9 cellular contexts compared by ENCODE assay signal in the genomic region with DNA sequence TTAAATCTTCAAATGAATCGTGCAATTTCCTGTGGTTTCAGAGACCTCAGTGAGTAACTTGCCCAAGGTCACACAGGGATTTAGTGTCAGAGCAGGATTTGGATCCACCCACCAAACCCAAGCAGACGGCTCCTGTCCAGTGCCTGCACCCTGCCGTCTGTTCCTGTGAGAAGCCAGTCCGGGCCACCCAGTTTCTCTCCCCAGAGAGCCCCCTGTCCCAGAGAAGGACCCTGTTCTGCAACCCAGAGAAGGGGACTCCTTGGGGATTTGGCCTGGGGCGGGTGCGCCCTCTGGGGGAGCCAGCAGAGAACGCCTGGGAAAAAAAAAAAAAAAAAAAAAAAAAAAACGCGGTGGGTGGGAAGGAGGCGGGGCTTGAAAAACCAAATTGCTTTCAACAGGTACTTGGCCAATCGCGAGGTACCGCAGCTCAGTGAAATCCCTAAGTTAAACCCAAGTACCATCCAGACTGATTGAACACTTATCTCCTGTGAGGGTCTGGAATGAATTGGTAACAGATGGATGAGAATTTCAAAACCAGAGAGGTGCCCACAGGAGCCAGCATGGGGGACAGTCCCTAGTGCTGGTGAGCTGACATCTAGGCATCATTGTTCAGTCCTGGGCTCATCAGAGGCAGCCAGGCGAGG. TPM values are rescaled to one million over a fixed set of nuclear protein-coding genes. Genes with fewer than 3 reads are reported as not detected.
DNase-seq lines count a peak whose midpoint lies in the region; ATAC-seq and TF ChIP-seq lines count a peak whose summit lies in the region.
"Had no signal": no experiment of that assay in that cellular context is flagged by ENCODE, and none has a peak within 500 bp of the region (broad histone marks: within the 10 kb centered on the region; RNA-seq: fewer than 3 reads in every experiment).

No MANE protein-coding gene starts in this region.

- H3K27me3 ChIP-seq in GM23338 (ENCODE audit: insufficient read depth) = no peaks in the 10 kb centered on the region
- H3K27me3 ChIP-seq in gastroesophageal sphincter = no peaks in the 10 kb centered on the region

- DNase-seq in AML-193 (lab: John Stamatoyannopoulos, UW) (peak; percentile 14 to 29), GM23338 (ENCODE audit: low spot score) (peak; percentile 85), NOMO-1 treated with DMSO at 0.1 percent for 48 hours (lab: John Stamatoyannopoulos, UW; ENCODE audit: unreplicated experiment) (peak; percentile 65), posterior cingulate gyrus (peak in 7 of 10 donors; percentile 16 to 90 (median 35)), NCI-H345 treated with DMSO at 0.1 percent for 48 hours (lab: John Stamatoyannopoulos, UW; ENCODE audit: unreplicated experiment) (no peak)
- DNase-seq in activated T-cell treated with anti-CD3 and anti-CD28 coated beads, Interleukin-2, amount 50 U/mL, for 48 hours = peak; percentile 65 to 70

- no peaks in the 10 kb centered on the region for H3F3A ChIP-seq in GM23338 (replicated peaks; ENCODE audit: low read depth)

- ATAC-seq in GM23338 = peak; percentile 88
- peak; percentile 33 for ATAC-seq in gastroesophageal sphincter
- ATAC-seq in GM21515 (IDR thresholded peaks at IDR 0.05; ENCODE audit: unreplicated experiment) = no peak

- H4K20me1 ChIP-seq in GM23338 (replicated peaks; ENCODE audit: insufficient read depth) = no peaks in the 10 kb centered on the region

- peaks cover 0 to 5% (median 0%) of the 10 kb centered on the region in 3 donors for H3K9me3 ChIP-seq in gastroesophageal sphincter

- H3K4me1 ChIP-seq in GM23338 (ENCODE audit: insufficient read depth) = no peaks in the 10 kb centered on the region
- peaks cover 0 to 19% (median 7%) of the 10 kb centered on the region in 3 donors for H3K4me1 ChIP-seq in gastroesophageal sphincter

- peaks cover 7% of the 10 kb centered on the region for H3K9me3 Mint-ChIP-seq in GM23338

- no peaks in the 10 kb centered on the region for H3K36me3 ChIP-seq in GM23338 (ENCODE audit: insufficient read depth)
- H3K36me3 ChIP-seq in gastroesophageal sphincter = no peaks in the 10 kb centered on the region

- intact Hi-C loops in posterior cingulate gyrus (cut with DNase I) = no loop called here

- H3K36me3 Mint-ChIP-seq in GM23338 (ENCODE audit: low read depth) = no peaks in the 10 kb centered on the region

- H3K4me1 Mint-ChIP-seq in GM23338 = peaks cover 3% of the 10 kb centered on the region; the same call in 2 of the 3 replicates

- TF ChIP-seq EP300 in gastroesophageal sphincter (IDR thresholded peaks at IDR 0.05) = no peak

- peak overlapping the region; percentile 27 for H3K4me3 ChIP-seq in GM23338
- no peak overlapping the region for H3K4me3 ChIP-seq in gastroesophageal sphincter

- peak overlapping the region; percentile 54 for H3K4me2 ChIP-seq in GM23338

- peaks cover 3% of the 10 kb centered on the region; the same call in 1 of the 2 replicates for H3K9me2 ChIP-seq in GM23338 (ENCODE audit: insufficient read depth)

- TF ChIP-seq CTCF in GM23338 (conservative IDR thresholded peaks at IDR 0.05; ENCODE audit: low read depth in 2 of 2) = peak; percentile 67
- peak; percentile 38 to 74 (median 51) for TF ChIP-seq CTCF in gastroesophageal sphincter (IDR thresholded peaks at IDR 0.05)

- no peaks in the 10 kb centered on the region for H3K79me2 ChIP-seq in GM23338 (replicated peaks; ENCODE audit: insufficient read depth)

- H2AFZ ChIP-seq in GM23338 = peak overlapping the region; percentile 64; the same call in 1 of the 2 replicates

- TF ChIP-seq POLR2A in gastroesophageal sphincter (IDR thresholded peaks at IDR 0.05) = no peak

- no peak overlapping the region for H3K4me3 Mint-ChIP-seq in GM23338

- H3K27ac ChIP-seq in GM23338 (ENCODE audit: low read depth) (no peak overlapping the region), gastroesophageal sphincter (no peak overlapping the region)
- H3K27ac ChIP-seq: HL-60 had no signal

- no peak overlapping the region for H3K27ac Mint-ChIP-seq in GM23338

- peaks cover 4% of the 10 kb centered on the region for H3K27me3 Mint-ChIP-seq in GM23338 (ENCODE audit: insufficient read depth, low read depth, poor library complexity)

- 4 to 6% methylated on average over 8 of the region's 14 CpGs for whole genome bisulfite sequencing in gastroesophageal sphincter (ENCODE audit: low coverage in 1 of 2), 2 donors

TF ChIP-seq in GM23338, 12 proteins besides CTCF, POLR2A, EP300 and RAD21 (continues in another document):
- TF ChIP-seq ZNF114 (CRISPR knock-in tag; IDR thresholded peaks at IDR 0.05) (no peak), ETS1 (IDR thresholded peaks at IDR 0.05) (no peak), NANOG (IDR thresholded peaks at IDR 0.05; ENCODE audit: borderline replicate concordance) (no peak), JUNB (IDR thresholded peaks at IDR 0.05; ENCODE audit: unreplicated experiment) (no peak), STAT1 (IDR thresholded peaks at IDR 0.05; ENCODE audit: unreplicated experiment) (no peak), POLR2AphosphoS5 (IDR thresholded peaks at IDR 0.05; ENCODE audit: low read depth) (no peak)
- TF ChIP-seq, protein P1, sequence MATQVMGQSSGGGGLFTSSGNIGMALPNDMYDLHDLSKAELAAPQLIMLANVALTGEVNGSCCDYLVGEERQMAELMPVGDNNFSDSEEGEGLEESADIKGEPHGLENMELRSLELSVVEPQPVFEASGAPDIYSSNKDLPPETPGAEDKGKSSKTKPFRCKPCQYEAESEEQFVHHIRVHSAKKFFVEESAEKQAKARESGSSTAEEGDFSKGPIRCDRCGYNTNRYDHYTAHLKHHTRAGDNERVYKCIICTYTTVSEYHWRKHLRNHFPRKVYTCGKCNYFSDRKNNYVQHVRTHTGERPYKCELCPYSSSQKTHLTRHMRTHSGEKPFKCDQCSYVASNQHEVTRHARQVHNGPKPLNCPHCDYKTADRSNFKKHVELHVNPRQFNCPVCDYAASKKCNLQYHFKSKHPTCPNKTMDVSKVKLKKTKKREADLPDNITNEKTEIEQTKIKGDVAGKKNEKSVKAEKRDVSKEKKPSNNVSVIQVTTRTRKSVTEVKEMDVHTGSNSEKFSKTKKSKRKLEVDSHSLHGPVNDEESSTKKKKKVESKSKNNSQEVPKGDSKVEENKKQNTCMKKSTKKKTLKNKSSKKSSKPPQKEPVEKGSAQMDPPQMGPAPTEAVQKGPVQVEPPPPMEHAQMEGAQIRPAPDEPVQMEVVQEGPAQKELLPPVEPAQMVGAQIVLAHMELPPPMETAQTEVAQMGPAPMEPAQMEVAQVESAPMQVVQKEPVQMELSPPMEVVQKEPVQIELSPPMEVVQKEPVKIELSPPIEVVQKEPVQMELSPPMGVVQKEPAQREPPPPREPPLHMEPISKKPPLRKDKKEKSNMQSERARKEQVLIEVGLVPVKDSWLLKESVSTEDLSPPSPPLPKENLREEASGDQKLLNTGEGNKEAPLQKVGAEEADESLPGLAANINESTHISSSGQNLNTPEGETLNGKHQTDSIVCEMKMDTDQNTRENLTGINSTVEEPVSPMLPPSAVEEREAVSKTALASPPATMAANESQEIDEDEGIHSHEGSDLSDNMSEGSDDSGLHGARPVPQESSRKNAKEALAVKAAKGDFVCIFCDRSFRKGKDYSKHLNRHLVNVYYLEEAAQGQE (IDR thresholded peaks at IDR 0.05; ENCODE audit: unreplicated experiment) = no peak

RNA-seq across cellular contexts. Expression of gene REEP1, which starts 30.9 kb away (rescaled TPM):
- total RNA-seq in GM23338 (2014; rRNA removed; shearing (Covaris generic)) = 1.6 and 4.5 TPM in 2 replicates
- 1.8 and 2.3 TPM in 2 replicates for polyA plus RNA-seq in GM23338 (2016; fragmentation: Nextera tagmentation; extraction: Ambion mirVana)
- 100 to 1,000 TPM in 1 of 4 donors, 10 to 100 TPM in 3; 22.9 to 107 (median 70.7) TPM for total RNA-seq in gastroesophageal sphincter
